Comparison of ENCODE assay signal across 12 cellular contexts in genomic region chr17:57603541-57603940, GRCh38.
DNase-seq lines count a peak whose midpoint lies in the region; TF ChIP-seq lines count a peak whose summit lies in the region.
"Had no signal": no experiment of that assay in that cellular context is flagged by ENCODE, and none has a peak within 500 bp of the region (broad histone marks: within the 10 kb centered on the region; RNA-seq: fewer than 3 reads in every experiment).

No MANE protein-coding gene starts in this region.

- H3K9ac ChIP-seq in KMS-11 (peak overlapping the region; percentile 70; the same call in 1 of the 2 replicates), parathyroid adenoma (no peak overlapping the region)

- no peaks in the 10 kb centered on the region for H3K9me3 Mint-ChIP-seq in activated naive CD8-positive, alpha-beta T cell treated with anti-CD3 and anti-CD28 coated beads for 36 hours
- H3K9me3 Mint-ChIP-seq in nephron progenitor cell = no peaks in the 10 kb centered on the region

- H3K79me2 ChIP-seq in KMS-11 (ENCODE audit: insufficient read depth, low read depth) = peaks cover 27% of the 10 kb centered on the region; the same call in 1 of the 2 replicates
- peaks cover 17% of the 10 kb centered on the region for H3K79me2 ChIP-seq in parathyroid adenoma

- no peaks in the 10 kb centered on the region for H3K27me3 ChIP-seq in KMS-11 (ENCODE audit: insufficient read depth, low read depth)
- no peaks in the 10 kb centered on the region for H3K27me3 ChIP-seq in parathyroid adenoma (ENCODE audit: control insufficient read depth, insufficient read depth, low read length)
- H3K27me3 ChIP-seq: upper lobe of left lung had no signal

- peak overlapping the region; percentile 93 for H3K27ac Mint-ChIP-seq in activated naive CD8-positive, alpha-beta T cell treated with anti-CD3 and anti-CD28 coated beads for 36 hours
- no peak overlapping the region for H3K27ac Mint-ChIP-seq in nephron progenitor cell

- H3K4me2 ChIP-seq in KMS-11 (peak overlapping the region; percentile 99), parathyroid adenoma (ENCODE audit: low read length) (no peak overlapping the region)

- H3K4me3 Mint-ChIP-seq in activated naive CD8-positive, alpha-beta T cell treated with anti-CD3 and anti-CD28 coated beads for 36 hours = no peak overlapping the region
- no peak overlapping the region for H3K4me3 Mint-ChIP-seq in nephron progenitor cell

- H2AFZ ChIP-seq in KMS-11 (ENCODE audit: low read depth) = no peak overlapping the region
- H2AFZ ChIP-seq in parathyroid adenoma = no peak overlapping the region

- H4K20me1 ChIP-seq in KMS-11 (ENCODE audit: insufficient read depth) = no peaks in the 10 kb centered on the region

- peaks cover 93% of the 10 kb centered on the region for H3K4me1 Mint-ChIP-seq in activated naive CD8-positive, alpha-beta T cell treated with anti-CD3 and anti-CD28 coated beads for 36 hours
- H3K4me1 Mint-ChIP-seq in nephron progenitor cell = peaks cover 73% of the 10 kb centered on the region

- H3K27ac ChIP-seq in KMS-11 (peak overlapping the region; percentile 97), parathyroid adenoma (peak overlapping the region; percentile 87)

- no peak for TF ChIP-seq CTCF in KMS-11 (conservative IDR thresholded peaks at IDR 0.05; ENCODE audit: low read depth, low read length)
- TF ChIP-seq CTCF in parathyroid adenoma (IDR thresholded peaks at IDR 0.05) = no peak
- TF ChIP-seq CTCF in nephron progenitor cell (IDR thresholded peaks at IDR 0.05) = no peak

- H3K36me3 ChIP-seq in KMS-11 (ENCODE audit: insufficient read depth) (no peaks in the 10 kb centered on the region), parathyroid adenoma (ENCODE audit: control insufficient read depth, insufficient read depth, low read length) (no peaks in the 10 kb centered on the region)
- H3K36me3 ChIP-seq: upper lobe of left lung had no signal

- peaks cover 17% of the 10 kb centered on the region for H3K36me3 Mint-ChIP-seq in activated naive CD8-positive, alpha-beta T cell treated with anti-CD3 and anti-CD28 coated beads for 36 hours
- H3K36me3 Mint-ChIP-seq in nephron progenitor cell (ENCODE audit: low read depth) = peaks cover 26% of the 10 kb centered on the region

- peak; percentile 13 for DNase-seq in NCI-H345 (lab: John Stamatoyannopoulos, UW)
- DNase-seq in NCI-H345 treated with DMSO at 0.1 percent for 48 hours (lab: John Stamatoyannopoulos, UW; ENCODE audit: unreplicated experiment) = no peak
- DNase-seq in activated naive CD8-positive, alpha-beta T cell treated with anti-CD3 and anti-CD28 coated beads for 36 hours = no peak
- no peak for DNase-seq in NCI-H1105 (lab: John Stamatoyannopoulos, UW)
- no peak for DNase-seq in nephron progenitor cell
- DNase-seq in middle frontal gyrus (ENCODE audit: extremely low spot score, low spot score) = no peak
- DNase-seq: dermis blood vessel endothelial cell, glutamatergic neuron, NCI-H2081 treated with DMSO at 0.1 percent for 48 hours had no signal

- H3K27me3 Mint-ChIP-seq in activated naive CD8-positive, alpha-beta T cell treated with anti-CD3 and anti-CD28 coated beads for 36 hours = no peaks in the 10 kb centered on the region
- H3K27me3 Mint-ChIP-seq in nephron progenitor cell (ENCODE audit: low read depth, poor library complexity) = peaks cover 2% of the 10 kb centered on the region

- no peaks in the 10 kb centered on the region for H3K9me3 ChIP-seq in parathyroid adenoma (ENCODE audit: control insufficient read depth, low read length)
- H3K9me3 ChIP-seq: upper lobe of left lung had no signal

- H3K4me1 ChIP-seq in KMS-11 (ENCODE audit: low read depth, poor library complexity, severe bottlenecking) (peaks cover 97% of the 10 kb centered on the region), parathyroid adenoma (peaks cover 71% of the 10 kb centered on the region)

- H3K4me3 ChIP-seq in KMS-11 (IDR thresholded peaks at IDR 0.05; ENCODE audit: insufficient read depth, low read depth, low read length) (no peak overlapping the region), parathyroid adenoma (ENCODE audit: low read depth, low read length) (no peak overlapping the region)
- H3K4me3 ChIP-seq: upper lobe of left lung had no signal
